ENCODE assay signal across 6 cellular contexts in the genomic region with DNA sequence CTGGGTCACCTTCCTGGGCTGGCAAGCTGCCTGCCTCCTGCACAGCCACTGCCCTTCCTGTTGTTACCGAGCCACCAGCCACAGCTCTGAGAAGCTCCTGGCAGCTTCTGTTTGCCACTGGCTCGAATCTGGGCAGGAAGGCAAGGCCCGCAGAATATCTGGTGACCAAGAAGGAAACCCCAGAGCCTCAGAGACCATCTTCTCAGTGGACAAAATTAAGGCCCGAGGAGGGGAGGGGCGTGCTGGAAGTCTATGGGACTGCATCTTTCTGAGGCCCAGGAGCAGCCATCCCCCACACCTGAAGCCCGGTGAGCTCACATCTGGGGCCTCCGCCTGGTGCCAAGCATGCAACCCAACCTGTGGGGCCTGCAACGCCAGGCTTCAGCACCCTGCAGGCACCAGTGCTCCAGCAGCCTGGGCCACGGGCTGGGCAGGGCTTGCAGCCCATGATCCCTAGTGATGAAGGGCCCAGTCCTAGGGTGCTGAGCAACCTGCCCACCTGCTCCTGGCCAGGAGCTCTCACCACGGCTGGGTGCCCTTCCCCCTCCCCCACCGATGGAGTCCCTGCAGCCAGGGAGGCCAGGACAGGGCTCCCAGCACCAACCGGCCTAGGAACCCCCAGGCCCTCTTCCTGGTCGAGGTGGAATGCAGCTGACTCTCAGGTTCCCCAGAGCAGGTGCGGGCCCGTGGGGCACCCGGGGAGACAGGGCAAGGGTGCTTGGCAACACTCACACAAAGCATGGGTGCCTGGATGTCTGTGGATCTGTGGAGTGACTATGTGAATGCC. TPM values are rescaled to one million over a fixed set of nuclear protein-coding genes. Genes with fewer than 3 reads are reported as not detected.
A peak's percentile ranks its signal among the peaks of the same experiment; 100 is the strongest.
DNase-seq lines count a peak whose midpoint lies in the region; FAIRE-seq and TF ChIP-seq lines count a peak whose summit lies in the region.

No MANE protein-coding gene starts in this region.

- no peaks in the 10 kb centered on the region for H3K9me3 Mint-ChIP-seq in endodermal cell

- peak overlapping the region; percentile 71 for H3K4me3 ChIP-seq in NB4 (ENCODE audit: low read depth, low read length)
- H3K4me3 ChIP-seq in endodermal cell (ENCODE audit: low read length) = peak overlapping the region; percentile 86
- H3K4me3 ChIP-seq in skin epidermis = peak overlapping the region; percentile 82 to 97 (median 89)

- peaks cover 5% of the 10 kb centered on the region for H3K4me1 Mint-ChIP-seq in endodermal cell

- peak overlapping the region; percentile 47 for H3K9ac ChIP-seq in endodermal cell (ENCODE audit: extremely low read depth, low read length, poor library complexity, severe bottlenecking)

- DNase-seq in NB4 (ENCODE audit: low read depth) = no peak
- DNase-seq in endodermal cell = no peak
- DNase-seq in posterior cingulate gyrus = no peak
- DNase-seq in H4 (ENCODE audit: low spot score) = no peak
- no peak for DNase-seq in GM12892 (ENCODE audit: insufficient read length)

- WGBS in endodermal cell (ENCODE audit: insufficient coverage in 1 of 2, insufficient read length in 1 of 2), 2 experiments = 82 to 89% methylated on average over 15 to 16 of the region's 16 CpGs

- H3K9me3 ChIP-seq in endodermal cell (ENCODE audit: control insufficient read depth, low read length) = no peaks in the 10 kb centered on the region

- H3K27me3 Mint-ChIP-seq in endodermal cell (ENCODE audit: insufficient read depth) = no peaks in the 10 kb centered on the region

- no peak for TF ChIP-seq POLR2A in NB4 (IDR thresholded peaks at IDR 0.05; ENCODE audit: extremely low read depth, insufficient read length)
- no peak for TF ChIP-seq POLR2A in GM12892 (IDR thresholded peaks at IDR 0.05; ENCODE audit: low read depth, low read length)

- peak overlapping the region; percentile 59 for H3K4me3 Mint-ChIP-seq in endodermal cell

- FAIRE-seq in GM12892 (lab: Jason Lieb, UNC) = no peak

- H3K27ac Mint-ChIP-seq in endodermal cell = no peak overlapping the region

- H3K36me3 Mint-ChIP-seq in endodermal cell (ENCODE audit: low read depth) = peaks cover 2% of the 10 kb centered on the region

- intact Hi-C loops in posterior cingulate gyrus (cut with DNase I) = loop anchor here (2.0 kb wide), 1 partner anchor 17 kb away; the partner anchor contains the start of gene PUSL1

- TF ChIP-seq CTCF in NB4 (IDR thresholded peaks at IDR 0.05; ENCODE audit: low read depth, low read length) (no peak), endodermal cell (conservative IDR thresholded peaks at IDR 0.05) (no peak)

- no peaks in the 10 kb centered on the region for H3K4me1 ChIP-seq in endodermal cell (ENCODE audit: control insufficient read depth, insufficient read depth, low read length)

- H3K36me3 ChIP-seq in endodermal cell (ENCODE audit: control insufficient read depth, insufficient read depth, low read length) = no peaks in the 10 kb centered on the region

- H3K27ac ChIP-seq in endodermal cell (ENCODE audit: low read depth, low read length) (no peak overlapping the region), skin epidermis (peak overlapping the region in 20 of 21 experiments; percentile 76 to 96 (median 90))

- no peaks in the 10 kb centered on the region for H3K27me3 ChIP-seq in endodermal cell (ENCODE audit: control insufficient read depth, insufficient read depth, low read length, poor library complexity, severe bottlenecking)

RNA-seq across cellular contexts. Expression of gene CPTP, which starts 0.9 kb away (rescaled TPM):
- 10 to 100 TPM; 12.0 to 13.6 TPM for total RNA-seq in endodermal cell
- polyA plus RNA-seq in endodermal cell (2013, experiment 1 of 2) = 12.8 TPM
- 11.3 TPM for polyA plus RNA-seq in endodermal cell (2013, experiment 2 of 2)
- total RNA-seq in H4 (2014; rRNA removed; shearing (Covaris generic)) = 12.0 and 18.5 TPM in 2 replicates
- 2.1 TPM for polyA plus RNA-seq in GM12892 (2012; ENCODE audit: missing spikeins)

RNA-seq across cellular contexts. Expression of gene INTS11, which starts 1.0 kb away (rescaled TPM):
- 100 to 1,000 TPM; 146 to 153 TPM for total RNA-seq in endodermal cell
- polyA plus RNA-seq in endodermal cell (2013, experiment 1 of 2) = 107 TPM
- 92.4 TPM for polyA plus RNA-seq in endodermal cell (2013, experiment 2 of 2)
- total RNA-seq in H4 (2014; rRNA removed; shearing (Covaris generic)) = 76.9 and 88.3 TPM in 2 replicates
- polyA plus RNA-seq in GM12892 (2012; ENCODE audit: missing spikeins) = 53.6 TPM

RNA-seq across cellular contexts. Expression of gene TAS1R3, which starts 5.6 kb away (rescaled TPM):
- under 1 TPM; 0.09 to 0.35 TPM for total RNA-seq in endodermal cell
- polyA plus RNA-seq in endodermal cell (2013, experiment 1 of 2) = 0.21 TPM
- 0.21 TPM for polyA plus RNA-seq in endodermal cell (2013, experiment 2 of 2)
- total RNA-seq in H4 (2014; rRNA removed; shearing (Covaris generic)) = not detected in 2 replicates
- polyA plus RNA-seq in GM12892 (2012; ENCODE audit: missing spikeins) = 0.17 TPM

RNA-seq across cellular contexts. Expression of gene PUSL1, which starts 17.1 kb away (rescaled TPM):
- 10 to 100 TPM; 21.7 to 23.8 TPM for total RNA-seq in endodermal cell
- 18.6 TPM for polyA plus RNA-seq in endodermal cell (2013, experiment 1 of 2)
- polyA plus RNA-seq in endodermal cell (2013, experiment 2 of 2) = 18.3 TPM
- total RNA-seq in H4 (2014; rRNA removed; shearing (Covaris generic)) = 24.7 and 29.3 TPM in 2 replicates
- polyA plus RNA-seq in GM12892 (2012; ENCODE audit: missing spikeins) = 3.1 TPM

RNA-seq across cellular contexts. Expression of gene ACAP3, which starts 17.8 kb away (rescaled TPM):
- 10 to 100 TPM; 36.8 to 43.5 TPM for total RNA-seq in endodermal cell
- polyA plus RNA-seq in endodermal cell (2013, experiment 1 of 2) = 82.9 TPM
- polyA plus RNA-seq in endodermal cell (2013, experiment 2 of 2) = 63.3 TPM
- total RNA-seq in H4 (2014; rRNA removed; shearing (Covaris generic)) = 10.6 and 16.6 TPM in 2 replicates
- polyA plus RNA-seq in GM12892 (2012; ENCODE audit: missing spikeins) = 18.0 TPM
